ENCODE assay signal across 7 cellular contexts in the genomic region with DNA sequence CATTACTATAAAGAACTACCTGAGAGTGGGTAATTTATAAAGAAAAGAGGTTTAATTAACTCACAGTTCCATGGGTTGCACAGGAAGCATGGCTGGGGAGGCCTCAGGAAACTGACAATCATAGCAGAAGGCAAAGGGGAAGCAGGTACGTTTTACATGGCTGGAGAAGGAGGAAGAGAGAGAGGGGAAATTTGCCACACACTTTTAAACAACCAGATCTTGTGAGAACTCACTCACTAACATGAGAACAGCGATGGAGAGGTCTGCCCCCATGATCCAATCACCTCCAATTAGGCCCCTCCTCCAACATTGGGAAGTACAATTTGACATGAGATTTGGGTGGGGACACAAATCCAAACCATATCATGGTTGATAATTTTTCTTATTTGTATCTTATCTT. TPM values are rescaled to one million over a fixed set of nuclear protein-coding genes. Genes with fewer than 3 reads are reported as not detected.
"Had no signal": no experiment of that assay in that cellular context is flagged by ENCODE, and none has a peak within 500 bp of the region (broad histone marks: within the 10 kb centered on the region; RNA-seq: fewer than 3 reads in every experiment).

No MANE protein-coding gene starts in this region.

- FAIRE-seq: HTR-8/SVneo, K562 had no signal

- H3K9ac ChIP-seq: KMS-11 had no signal

- H3K4me2 ChIP-seq: KMS-11 had no signal

- H3K27ac ChIP-seq: HL-60, KMS-11 had no signal

- H3K4me3 ChIP-seq: K562 had no signal

- ATAC-seq: K562 had no signal

- DNase-seq: IMR-90, KBM-7, KG1 had no signal

RNA-seq across cellular contexts. Expression of gene PPP1R9A, which starts 51.8 kb away (rescaled TPM):
- total RNA-seq: IMR-90 had no signal
- polyA plus RNA-seq: IMR-90, K562 had no signal
